20 cellular contexts compared by ENCODE assay signal in the genomic region with DNA sequence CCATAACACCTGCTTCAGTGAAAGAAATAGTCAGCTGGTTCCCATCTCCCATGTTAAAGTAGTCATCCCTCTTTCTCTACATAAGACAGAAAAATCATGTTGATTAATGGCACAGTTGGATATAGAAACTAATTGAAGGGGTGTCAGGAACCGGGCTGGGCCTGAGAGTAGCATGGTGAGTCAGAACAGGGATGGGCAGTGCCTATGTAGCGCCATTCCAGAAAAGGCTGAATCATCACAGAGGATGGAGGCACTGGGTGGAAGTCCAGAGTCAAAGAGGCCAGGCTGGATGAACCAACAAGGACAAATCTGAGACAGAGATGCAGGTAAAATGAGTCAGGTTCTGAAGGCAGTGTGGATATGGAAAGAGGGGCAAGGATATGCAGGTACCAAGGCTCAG.
"Had no signal": no experiment of that assay in that cellular context is flagged by ENCODE, and none has a peak within 500 bp of the region (broad histone marks: within the 10 kb centered on the region; RNA-seq: fewer than 3 reads in every experiment).

No MANE protein-coding gene starts in this region.

- H3K36me3 ChIP-seq: ascending aorta, heart right ventricle, left ventricle myocardium inferior, spleen, transverse colon had no signal

- DNase-seq: activated CD4-positive, alpha-beta memory T cell treated with anti-CD3 and anti-CD28 coated beads, Interleukin-2, amount 10 ng/mL, durations not matched to agents 7 days and 5 days; activated CD4-positive, alpha-beta T cell treated with anti-CD3 and anti-CD28 coated beads, Interleukin-2, amount 10 ng/mL, durations not matched to agents 7 days and 5 days; activated CD8-positive, alpha-beta memory T cell treated with anti-CD3 and anti-CD28 coated beads, Interleukin-2, amount 50 U/mL, for 48 hours; activated gamma-delta T cell; activated naive CD4-positive, alpha-beta T cell treated with anti-CD3 and anti-CD28 coated beads, Interleukin-2, amount 10 ng/mL, durations not matched to agents 7 days and 5 days; activated naive CD8-positive, alpha-beta T cell treated with anti-CD3 and anti-CD28 coated beads, Interleukin-2, amount 10 ng/mL, durations not matched to agents 7 days and 5 days; activated T-cell treated with anti-CD3 and anti-CD28 coated beads, Interleukin-2, amount 50 U/mL, for 24 hours; caudate nucleus; cortex of kidney; effector memory CD8-positive, alpha-beta T cell; foreskin keratinocyte; heart right ventricle; left ventricle myocardium inferior; posterior cingulate gyrus; right cardiac atrium; spleen; stimulated activated naive CD4-positive, alpha-beta T cell treated with Interleukin-2 at 50 U/mL for 16 hours; transverse colon had no signal

- ATAC-seq: effector memory CD8-positive, alpha-beta T cell; foreskin keratinocyte; heart right ventricle; right cardiac atrium had no signal

- H3K4me1 ChIP-seq: ascending aorta, foreskin keratinocyte, heart right ventricle, left ventricle myocardium inferior, spleen had no signal

- H3K27me3 ChIP-seq: ascending aorta, foreskin keratinocyte, heart right ventricle, spleen, transverse colon had no signal

- H3K9me3 ChIP-seq: ascending aorta, left ventricle myocardium inferior, spleen, transverse colon had no signal

- H3K27ac ChIP-seq: ascending aorta, foreskin keratinocyte, heart right ventricle, left ventricle myocardium inferior, spleen, transverse colon had no signal

- H3K4me3 ChIP-seq: ascending aorta, heart right ventricle, left ventricle myocardium inferior, lung, spleen, transverse colon had no signal
